8 cellular contexts compared by ENCODE assay signal in genomic region chr17:42019509-42020404, GRCh38. TPM values are rescaled to one million over a fixed set of nuclear protein-coding genes. Genes with fewer than 3 reads are reported as not detected.
A peak's percentile ranks its signal among the peaks of the same experiment; 100 is the strongest.
DNase-seq lines count a peak whose midpoint lies in the region; ATAC-seq lines count a peak whose summit lies in the region.

NKIRAS2 (plus strand) TSS chr17:42020090; CDS start chr17:42021578, 1,488 bp downstream.

- 9 to 12% methylated on average over 36 to 39 of the region's 49 CpGs for WGBS in mesodermal cell (ENCODE audit: insufficient coverage in 2 of 2), 2 experiments

- peak; percentile 30 to 92 (median 81) for DNase-seq in C1 segment of cervical spinal cord (lab: John Stamatoyannopoulos, UW)
- peak in 75 of 76 experiments; percentile 19 to 95 (median 87) for DNase-seq in HUDEP-2 (lab: John Stamatoyannopoulos, UW; ENCODE audit: unreplicated experiment in 76 of 76)
- peak; percentile 90 for DNase-seq in NOMO-1 treated with DMSO at 0.1 percent for 48 hours (lab: John Stamatoyannopoulos, UW; ENCODE audit: unreplicated experiment)
- peak; percentile 80 to 87 (median 85) for DNase-seq in activated CD8-positive, alpha-beta memory T cell treated with anti-CD3 and anti-CD28 coated beads for 48 hours (ENCODE audit: low read depth in 2 of 3, low spot score in 2 of 3)
- peak; percentile 85 for DNase-seq in stimulated activated CD8-positive, alpha-beta memory T cell treated with anti-CD3 and anti-CD28 coated beads, Interleukin-15, amount 100 ng/mL, for 24 hours (ENCODE audit: low read depth)

- no peaks in the 10 kb centered on the region for H3K27me3 ChIP-seq in endocrine pancreas (ENCODE audit: control insufficient read depth, insufficient read depth, low read length)

- H3K9ac ChIP-seq in endocrine pancreas (ENCODE audit: control insufficient read depth, insufficient read depth, low read length): peak within 1 kb of the TSS; percentile 90

- H3K4me3 ChIP-seq in endocrine pancreas (ENCODE audit: control insufficient read depth, insufficient read depth, low read length) (peak within 1 kb of the TSS; percentile 91), mesodermal cell (ENCODE audit: extremely low read depth, insufficient read depth, low read length, poor library complexity, severe bottlenecking) (peak within 1 kb of the TSS; percentile 97)

- H3K36me3 ChIP-seq in endocrine pancreas (ENCODE audit: control insufficient read depth, insufficient read depth, low read length): no peaks in the 10 kb centered on the region
- H3K36me3 ChIP-seq in mesodermal cell (ENCODE audit: control insufficient read depth, insufficient read depth, low read length): peaks cover 40% of the 10 kb centered on the region

- no peaks in the 10 kb centered on the region for H3K9me3 ChIP-seq in endocrine pancreas (ENCODE audit: control insufficient read depth, low read length)
- no peaks in the 10 kb centered on the region for H3K9me3 ChIP-seq in mesodermal cell (ENCODE audit: control insufficient read depth, low read length)

- H3K4me1 ChIP-seq in endocrine pancreas (ENCODE audit: control insufficient read depth, insufficient read depth, low read length) (peaks cover 6% of the 10 kb centered on the region), mesodermal cell (ENCODE audit: control insufficient read depth, insufficient read depth, low read length, poor library complexity, severe bottlenecking) (peaks cover 23% of the 10 kb centered on the region)

- peak; percentile 68 for ATAC-seq in GM19455 (IDR thresholded peaks at IDR 0.05; ENCODE audit: unreplicated experiment)

- peak within 1 kb of the TSS; percentile 58 for H3K27ac ChIP-seq in mesodermal cell (ENCODE audit: low read depth, low read length, severe bottlenecking)

RNA-seq across cellular contexts. Expression of gene NKIRAS2, which starts in this region (rescaled TPM):
- 53.9 TPM for polyA plus RNA-seq in mesodermal cell (2013, experiment 1 of 2)
- polyA plus RNA-seq in mesodermal cell (2013, experiment 2 of 2): 46.3 TPM

Comparison
In these comparisons a context has a peak if more than half of its experiments do, and no peak if none do; other contexts are left out.
1. Peak in every context shown above with its lines: DNase-seq, ATAC-seq, H3K4me3 ChIP-seq and H3K27ac ChIP-seq.